In genomic region chr21:45256021-45256911, GRCh38 we compare ENCODE assay signal across 15 cellular contexts. TPM values are rescaled to one million over a fixed set of nuclear protein-coding genes. Genes with fewer than 3 reads are reported as not detected.
DNase-seq lines count a peak whose midpoint lies in the region; ATAC-seq and TF ChIP-seq lines count a peak whose summit lies in the region.
"Had no signal": no experiment of that assay in that cellular context is flagged by ENCODE, and none has a peak within 500 bp of the region (broad histone marks: within the 10 kb centered on the region; RNA-seq: fewer than 3 reads in every experiment).

No MANE protein-coding gene starts in this region.

- no peak overlapping the region for H3K4me3 Mint-ChIP-seq in T-helper 2 cell treated with Interferon-gamma antibody and Interleukin-4, amounts not matched to agents 5 μg/mL and 100 μg/mL, for 36 hours
- H3K4me3 Mint-ChIP-seq in neural progenitor cell = no peak overlapping the region
- no peak overlapping the region for H3K4me3 Mint-ChIP-seq in activated naive CD4-positive, alpha-beta T cell treated with anti-CD3 and anti-CD28 coated beads, Interleukin-2, amount 10 ng/mL, durations not matched to agents 7 days and 5 days
- H3K4me3 Mint-ChIP-seq: activated naive CD4-positive, alpha-beta T cell treated with anti-CD3 and anti-CD28 coated beads, Interleukin-2, amount 50 U/mL, for 24 hours had no signal

- H3K9ac ChIP-seq in MM.1S (ENCODE audit: low read length) = no peak overlapping the region
- no peak overlapping the region for H3K9ac ChIP-seq in neural progenitor cell

- TF ChIP-seq CTCF in MM.1S (IDR thresholded peaks at IDR 0.05; ENCODE audit: low read length) (no peak), coronary artery (IDR thresholded peaks at IDR 0.05) (no peak), neural progenitor cell (IDR thresholded peaks at IDR 0.05) (no peak)

- H3K4me1 ChIP-seq in MM.1S (ENCODE audit: low read length) (peaks cover 6% of the 10 kb centered on the region; the same call in 1 of the 2 replicates), neural progenitor cell (peaks cover 17% of the 10 kb centered on the region)
- H3K4me1 ChIP-seq: left lung had no signal

- DNase-seq in T-helper 2 cell treated with Interferon-gamma antibody and Interleukin-4, amounts not matched to agents 5 μg/mL and 100 μg/mL, for 36 hours (ENCODE audit: low spot score) = no peak
- no peak for DNase-seq in T-helper 2 cell
- no peak for DNase-seq in MM.1S
- DNase-seq in coronary artery (ENCODE audit: low spot score) = peak; percentile 54
- no peak for DNase-seq in neural progenitor cell (ENCODE audit: low spot score)
- DNase-seq in C1 segment of cervical spinal cord (lab: John Stamatoyannopoulos, UW) = no peak
- DNase-seq in activated naive CD4-positive, alpha-beta T cell treated with anti-CD3 and anti-CD28 coated beads, Interleukin-2, amount 10 ng/mL, durations not matched to agents 7 days and 5 days = no peak
- DNase-seq: 8988T, NCI-H1417 treated with DMSO at 0.1 percent for 48 hours, substantia nigra, T1000 had no signal

- peaks cover 11% of the 10 kb centered on the region for H3K4me1 Mint-ChIP-seq in T-helper 2 cell treated with Interferon-gamma antibody and Interleukin-4, amounts not matched to agents 5 μg/mL and 100 μg/mL, for 36 hours (ENCODE audit: low read depth)
- H3K4me1 Mint-ChIP-seq in neural progenitor cell = peaks cover 31% of the 10 kb centered on the region
- peaks cover 28% of the 10 kb centered on the region for H3K4me1 Mint-ChIP-seq in activated naive CD4-positive, alpha-beta T cell treated with anti-CD3 and anti-CD28 coated beads, Interleukin-2, amount 10 ng/mL, durations not matched to agents 7 days and 5 days
- H3K4me1 Mint-ChIP-seq: activated naive CD4-positive, alpha-beta T cell treated with anti-CD3 and anti-CD28 coated beads, Interleukin-2, amount 50 U/mL, for 24 hours had no signal

- H2AFZ ChIP-seq in MM.1S (ENCODE audit: low read length) (peak overlapping the region; percentile 47), neural progenitor cell (replicated peaks) (no peak overlapping the region)

- peaks cover 9% of the 10 kb centered on the region for H3K27me3 Mint-ChIP-seq in T-helper 2 cell treated with Interferon-gamma antibody and Interleukin-4, amounts not matched to agents 5 μg/mL and 100 μg/mL, for 36 hours (ENCODE audit: low read depth)
- H3K27me3 Mint-ChIP-seq in neural progenitor cell (ENCODE audit: insufficient read depth, low read depth) = peaks cover 4% of the 10 kb centered on the region
- H3K27me3 Mint-ChIP-seq in activated naive CD4-positive, alpha-beta T cell treated with anti-CD3 and anti-CD28 coated beads, Interleukin-2, amount 10 ng/mL, durations not matched to agents 7 days and 5 days = peaks cover 73% of the 10 kb centered on the region

- no peaks in the 10 kb centered on the region for H3K36me3 Mint-ChIP-seq in T-helper 2 cell treated with Interferon-gamma antibody and Interleukin-4, amounts not matched to agents 5 μg/mL and 100 μg/mL, for 36 hours (ENCODE audit: low read depth)
- no peaks in the 10 kb centered on the region for H3K36me3 Mint-ChIP-seq in neural progenitor cell
- no peaks in the 10 kb centered on the region for H3K36me3 Mint-ChIP-seq in activated naive CD4-positive, alpha-beta T cell treated with anti-CD3 and anti-CD28 coated beads, Interleukin-2, amount 10 ng/mL, durations not matched to agents 7 days and 5 days
- H3K36me3 Mint-ChIP-seq: activated naive CD4-positive, alpha-beta T cell treated with anti-CD3 and anti-CD28 coated beads, Interleukin-2, amount 50 U/mL, for 24 hours had no signal

- no peaks in the 10 kb centered on the region for H3F3A ChIP-seq in MM.1S (ENCODE audit: insufficient read depth, low read length)
- peaks cover 4% of the 10 kb centered on the region for H3F3A ChIP-seq in neural progenitor cell (ENCODE audit: low read depth)

- peak overlapping the region; percentile 55 for H3K27ac Mint-ChIP-seq in T-helper 2 cell treated with Interferon-gamma antibody and Interleukin-4, amounts not matched to agents 5 μg/mL and 100 μg/mL, for 36 hours
- H3K27ac Mint-ChIP-seq in neural progenitor cell = peak overlapping the region; percentile 72
- H3K27ac Mint-ChIP-seq in activated naive CD4-positive, alpha-beta T cell treated with anti-CD3 and anti-CD28 coated beads, Interleukin-2, amount 10 ng/mL, durations not matched to agents 7 days and 5 days = no peak overlapping the region
- H3K27ac Mint-ChIP-seq: activated naive CD4-positive, alpha-beta T cell treated with anti-CD3 and anti-CD28 coated beads, Interleukin-2, amount 50 U/mL, for 24 hours had no signal

- H3K27me3 ChIP-seq in MM.1S (replicated peaks; ENCODE audit: insufficient read depth, low read length) (peaks cover 88% of the 10 kb centered on the region), neural progenitor cell (no peaks in the 10 kb centered on the region)

- H3K9me3 ChIP-seq in MM.1S (replicated peaks; ENCODE audit: insufficient read depth, low read length) = no peaks in the 10 kb centered on the region
- H3K9me3 ChIP-seq in neural progenitor cell (ENCODE audit: low read depth) = no peaks in the 10 kb centered on the region
- H3K9me3 ChIP-seq: left lung had no signal

- ATAC-seq in GM21529 (IDR thresholded peaks at IDR 0.05; ENCODE audit: unreplicated experiment) = no peak
- ATAC-seq: left lung had no signal

- CTCF ChIA-PET in activated naive CD4-positive, alpha-beta T cell treated with anti-CD3 and anti-CD28 coated beads, Interleukin-2, amount 10 ng/mL, durations not matched to agents 7 days and 5 days (lab: Charles Lee) = no interaction called here

- H3K79me2 ChIP-seq in MM.1S (ENCODE audit: low read length) = no peaks in the 10 kb centered on the region
- no peaks in the 10 kb centered on the region for H3K79me2 ChIP-seq in neural progenitor cell (ENCODE audit: low read depth)

- no peaks in the 10 kb centered on the region for H3K9me2 ChIP-seq in MM.1S (replicated peaks; ENCODE audit: insufficient read depth, low read length)

- no peaks in the 10 kb centered on the region for H3K9me3 Mint-ChIP-seq in T-helper 2 cell treated with Interferon-gamma antibody and Interleukin-4, amounts not matched to agents 5 μg/mL and 100 μg/mL, for 36 hours
- H3K9me3 Mint-ChIP-seq in neural progenitor cell = peaks cover 5% of the 10 kb centered on the region
- H3K9me3 Mint-ChIP-seq in activated naive CD4-positive, alpha-beta T cell treated with anti-CD3 and anti-CD28 coated beads, Interleukin-2, amount 10 ng/mL, durations not matched to agents 7 days and 5 days = no peaks in the 10 kb centered on the region
- H3K9me3 Mint-ChIP-seq: activated naive CD4-positive, alpha-beta T cell treated with anti-CD3 and anti-CD28 coated beads, Interleukin-2, amount 50 U/mL, for 24 hours had no signal

- H4K20me1 ChIP-seq in MM.1S (ENCODE audit: insufficient read depth, low read length) = no peaks in the 10 kb centered on the region
- no peaks in the 10 kb centered on the region for H4K20me1 ChIP-seq in neural progenitor cell (ENCODE audit: low read depth)

- H3K4me3 ChIP-seq in MM.1S (ENCODE audit: low read length) (no peak overlapping the region), coronary artery (no peak overlapping the region), neural progenitor cell (no peak overlapping the region)
- H3K4me3 ChIP-seq: left lung had no signal

- H3K36me3 ChIP-seq in MM.1S (replicated peaks; ENCODE audit: insufficient read depth, low read length) (no peaks in the 10 kb centered on the region), neural progenitor cell (no peaks in the 10 kb centered on the region)
- H3K36me3 ChIP-seq: left lung had no signal

- H3K27ac ChIP-seq in MM.1S (ENCODE audit: low read length) = no peak overlapping the region
- H3K27ac ChIP-seq in coronary artery = no peak overlapping the region
- H3K27ac ChIP-seq in neural progenitor cell = peak overlapping the region; percentile 41
- H3K27ac ChIP-seq: epithelial cell of prostate, left lung had no signal

- H3K4me2 ChIP-seq in MM.1S (ENCODE audit: low read depth, low read length) (no peak overlapping the region), neural progenitor cell (no peak overlapping the region)

RNA-seq across cellular contexts. Expression of gene POFUT2, which starts 31.4 kb away (rescaled TPM):
- total RNA-seq in neural progenitor cell (ENCODE audit: low replicate concordance) = 28.5 and 42.7 TPM in 2 replicates
